In the genomic region with DNA sequence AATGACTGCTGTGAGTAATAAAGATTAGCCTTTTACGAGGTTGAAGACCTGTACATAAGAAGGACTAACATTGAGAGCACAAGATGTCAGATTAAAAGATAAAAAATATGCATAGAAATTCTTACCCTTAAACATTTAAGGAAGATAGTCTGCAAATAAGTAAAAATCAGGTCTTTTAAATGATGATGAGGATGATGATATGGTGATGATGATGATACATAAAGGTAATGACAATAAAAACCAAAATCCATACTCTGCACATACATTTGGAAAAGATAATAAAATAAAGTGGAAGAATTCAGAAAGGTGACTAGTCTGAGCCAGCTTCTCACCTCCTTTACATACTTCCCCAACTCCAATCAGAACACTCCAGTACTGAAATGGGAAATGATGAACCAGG, we compare ENCODE assay signal across 1 cellular context.
TF ChIP-seq lines count a peak whose summit lies in the region.

No MANE protein-coding gene starts in this region.

TF ChIP-seq in GM23338, 12 proteins besides CTCF, POLR2A, EP300 and RAD21 (continued from another document):
- no peak for TF ChIP-seq ETS1 (IDR thresholded peaks at IDR 0.05)
